ENCODE assay signal across 21 cellular contexts in genomic region chr22:30877662-30878515, GRCh38.
A peak's percentile ranks its signal among the peaks of the same experiment; 100 is the strongest.
DNase-seq lines count a peak whose midpoint lies in the region; ATAC-seq, FAIRE-seq and TF ChIP-seq lines count a peak whose summit lies in the region.
"Had no signal": no experiment of that assay in that cellular context is flagged by ENCODE, and none has a peak within 500 bp of the region (broad histone marks: within the 10 kb centered on the region; RNA-seq: fewer than 3 reads in every experiment).

No MANE protein-coding gene starts in this region.

- H3K36me3 ChIP-seq in right lobe of liver (no peaks in the 10 kb centered on the region), HepG2 (replicated peaks in 1 of 2; ENCODE audit: control insufficient read depth in 1 of 2, insufficient read depth in 2 of 2, low read length in 2 of 2) (no peaks in the 10 kb centered on the region), lower lobe of right lung (no peaks in the 10 kb centered on the region), MM.1S (replicated peaks; ENCODE audit: insufficient read depth, low read length) (no peaks in the 10 kb centered on the region), hepatocyte (replicated peaks; ENCODE audit: insufficient read depth, low read depth) (no peaks in the 10 kb centered on the region)
- H3K36me3 ChIP-seq: SJCRH30 had no signal

- H3K9me2 ChIP-seq in MM.1S (replicated peaks; ENCODE audit: insufficient read depth, low read length) (no peaks in the 10 kb centered on the region), hepatocyte (replicated peaks; ENCODE audit: insufficient read depth) (no peaks in the 10 kb centered on the region)

- no TSS peak for BruUV-seq in HepG2 (replicated peaks; lab: Mats Ljungman, UMichigan)

- H3K4me2 ChIP-seq in HepG2 (ENCODE audit: low read depth, low read length): no peak overlapping the region
- H3K4me2 ChIP-seq in MM.1S (ENCODE audit: low read depth, low read length): no peak overlapping the region
- H3K4me2 ChIP-seq in hepatocyte: no peak overlapping the region
- H3K4me2 ChIP-seq: KMS-11 had no signal

- no peaks in the 10 kb centered on the region for H3F3A ChIP-seq in MM.1S (ENCODE audit: insufficient read depth, low read length)

- WGBS in right lobe of liver (ENCODE audit: insufficient coverage, low coverage, low lambda C conversion rate, missing lambda C conversion rate): 80% methylated on average over 10 of the region's 15 CpGs
- 69% methylated on average over 14 of the region's 15 CpGs for WGBS in HepG2 (ENCODE audit: low lambda C conversion rate)
- 93% methylated on average over 15 of the region's 15 CpGs for WGBS in hepatocyte (ENCODE audit: low lambda C conversion rate, missing lambda C conversion rate)

- no peak for TF ChIP-seq EP300 in HepG2 (IDR thresholded peaks at IDR 0.05; ENCODE audit: low read depth in 2 of 2, low read length in 2 of 2)
- no peak for TF ChIP-seq EP300 in HepG2 (CRISPR knock-in tag; IDR thresholded peaks at IDR 0.05; ENCODE audit: borderline replicate concordance)

- H3K27ac ChIP-seq in right lobe of liver: no peak overlapping the region
- no peak overlapping the region for H3K27ac ChIP-seq in HepG2 (ENCODE audit: extremely low read length, insufficient read depth, low read length)
- H3K27ac ChIP-seq in lower lobe of right lung: no peak overlapping the region
- H3K27ac ChIP-seq in MM.1S (ENCODE audit: low read length): no peak overlapping the region
- H3K27ac ChIP-seq in hepatocyte: no peak overlapping the region
- H3K27ac ChIP-seq: foreskin keratinocyte, KMS-11, psoas muscle, SJCRH30 had no signal

- TF ChIP-seq POLR2A in right lobe of liver (IDR thresholded peaks at IDR 0.05): no peak
- no peak for TF ChIP-seq POLR2A in HepG2 (IDR thresholded peaks at IDR 0.05; ENCODE audit: insufficient read depth in 1 of 2, low read depth in 2 of 2, low read length in 2 of 2)

- TF ChIP-seq CTCF in right lobe of liver (IDR thresholded peaks at IDR 0.05) (no peak), HepG2 (CRISPR knock-in tag; IDR thresholded peaks at IDR 0.05) (no peak), lower lobe of right lung (IDR thresholded peaks at IDR 0.05) (no peak), MM.1S (IDR thresholded peaks at IDR 0.05; ENCODE audit: low read length) (no peak), hepatocyte (IDR thresholded peaks at IDR 0.05; ENCODE audit: poor library complexity) (no peak)

- peak in 2 of 3 donors; percentile 18 to 31 for DNase-seq in right lobe of liver
- DNase-seq in HepG2 (ENCODE audit: low spot score): no peak
- DNase-seq in cerebellar cortex (ENCODE audit: low spot score): peak; percentile 41
- DNase-seq in lower lobe of right lung: peak; percentile 19
- no peak for DNase-seq in MM.1S
- no peak for DNase-seq in kidney glomerular epithelial cell (lab: John Stamatoyannopoulos, UW)
- no peak for DNase-seq in GDM1 (lab: John Stamatoyannopoulos, UW)
- DNase-seq in hepatocyte (ENCODE audit: low spot score): no peak
- DNase-seq: foreskin keratinocyte; H9; naive thymus-derived CD4-positive, alpha-beta T cell; NCI-H1417; psoas muscle; SJCRH30; stimulated activated CD4-positive, alpha-beta T cell treated with anti-CD3 and anti-CD28 coated beads, Interleukin-15, amount 100 ng/mL, for 24 hours; T-helper 9 cell had no signal

- in situ Hi-C loops in HepG2 (cut with HindIII; ENCODE audit: extremely low pct_ligation_motif_present, low pct_unique_long_range_greater_than_20kb): no loop called here

- POLR2A ChIA-PET in HepG2 (lab: Yijun Ruan, JAX): no interaction called here

- TF ChIP-seq RAD21 in HepG2 (CRISPR knock-in tag; IDR thresholded peaks at IDR 0.05): no peak

- H3K9ac ChIP-seq in HepG2 (ENCODE audit: insufficient read depth, low read depth, low read length) (no peak overlapping the region), MM.1S (ENCODE audit: low read length) (no peak overlapping the region)
- H3K9ac ChIP-seq: KMS-11 had no signal

- no peak for FAIRE-seq in HepG2 (lab: Jason Lieb, UNC)
- FAIRE-seq: colon, endothelial cell of umbilical vein, GM18507 had no signal

- intact Hi-C loops in right lobe of liver (cut with DNase I): no loop called here
- intact Hi-C loops in HepG2 (cut with micrococcal nuclease; ENCODE audit: unreplicated experiment): no loop called here
- intact Hi-C loops in lower lobe of right lung (cut with DNase I): no loop called here

- H3K9me3 ChIP-seq in right lobe of liver (no peaks in the 10 kb centered on the region), HepG2 (ENCODE audit: low read length) (no peaks in the 10 kb centered on the region), lower lobe of right lung (no peaks in the 10 kb centered on the region), MM.1S (replicated peaks; ENCODE audit: insufficient read depth, low read length) (no peaks in the 10 kb centered on the region), hepatocyte (ENCODE audit: low read depth) (no peaks in the 10 kb centered on the region)
- H3K9me3 ChIP-seq: psoas muscle, SJCRH30 had no signal

- H2AFZ ChIP-seq in HepG2 (ENCODE audit: low read length) (no peak overlapping the region), MM.1S (ENCODE audit: low read length) (no peak overlapping the region), hepatocyte (no peak overlapping the region)

- ATAC-seq in right lobe of liver: no peak
- no peak for ATAC-seq in HepG2
- no peak for ATAC-seq in lower lobe of right lung
- ATAC-seq: activated CD4-positive, CD25-positive, alpha-beta regulatory T cell treated with anti-CD3 and anti-CD28 coated beads, Interleukin-2, amount 50 U/mL, for 24 hours; foreskin keratinocyte; naive thymus-derived CD4-positive, alpha-beta T cell; psoas muscle had no signal

- H3K4me1 ChIP-seq in right lobe of liver (peaks cover 0 to 11% (median 0%) of the 10 kb centered on the region in 4 donors), HepG2 (ENCODE audit: insufficient read depth, low read length) (peaks cover 50% of the 10 kb centered on the region), lower lobe of right lung (no peaks in the 10 kb centered on the region), MM.1S (ENCODE audit: low read length) (no peaks in the 10 kb centered on the region), hepatocyte (ENCODE audit: insufficient read depth) (peaks cover 32% of the 10 kb centered on the region)
- H3K4me1 ChIP-seq: foreskin keratinocyte, SJCRH30 had no signal

- H3K4me3 ChIP-seq in right lobe of liver: no peak overlapping the region
- H3K4me3 ChIP-seq in HepG2 (replicated peaks in 1 of 3; ENCODE audit: insufficient read depth in 1 of 3, low read depth in 2 of 3, low read length in 3 of 3): no peak overlapping the region
- H3K4me3 ChIP-seq in lower lobe of right lung: no peak overlapping the region
- H3K4me3 ChIP-seq in MM.1S (ENCODE audit: low read length): no peak overlapping the region
- H3K4me3 ChIP-seq in hepatocyte: no peak overlapping the region
- H3K4me3 ChIP-seq: psoas muscle, SJCRH30 had no signal

- no peaks in the 10 kb centered on the region for H3K27me3 ChIP-seq in right lobe of liver
- H3K27me3 ChIP-seq in HepG2 (ENCODE audit: control insufficient read depth in 1 of 2, insufficient read depth in 2 of 2, low read length in 2 of 2): peaks cover 3 to 23% of the 10 kb centered on the region in 2 experiments; a peak in 3 of 5 replicates
- no peaks in the 10 kb centered on the region for H3K27me3 ChIP-seq in lower lobe of right lung (ENCODE audit: low read depth)
- no peaks in the 10 kb centered on the region for H3K27me3 ChIP-seq in MM.1S (replicated peaks; ENCODE audit: insufficient read depth, low read length)
- no peaks in the 10 kb centered on the region for H3K27me3 ChIP-seq in hepatocyte
- H3K27me3 ChIP-seq: foreskin keratinocyte, SJCRH30 had no signal

- no peaks in the 10 kb centered on the region for H3K79me2 ChIP-seq in HepG2 (ENCODE audit: insufficient read depth, low read length)
- H3K79me2 ChIP-seq in MM.1S (ENCODE audit: low read length): no peaks in the 10 kb centered on the region
- peaks cover 5% of the 10 kb centered on the region for H3K79me2 ChIP-seq in hepatocyte

- H4K20me1 ChIP-seq in HepG2 (ENCODE audit: insufficient read depth, low read length) (no peaks in the 10 kb centered on the region), MM.1S (ENCODE audit: insufficient read depth, low read length) (no peaks in the 10 kb centered on the region), hepatocyte (ENCODE audit: insufficient read depth, poor library complexity, severe bottlenecking) (no peaks in the 10 kb centered on the region)

- CTCF ChIA-PET in HepG2 (lab: Yijun Ruan, JAX; ENCODE audit: low intra/inter-chr PET ratio, low total read pairs): no interaction called here

TF ChIP-seq in HepG2, 621 proteins besides CTCF, POLR2A, EP300 and RAD21 (continues in another document):
- TF ChIP-seq BRF2 (CRISPR knock-in tag; IDR thresholded peaks at IDR 0.05): no peak
- TF ChIP-seq ZNF616 (CRISPR knock-in tag; IDR thresholded peaks at IDR 0.05; ENCODE audit: low read depth): no peak
- TF ChIP-seq CCAR2 (optimal IDR thresholded peaks at IDR 0.05; ENCODE audit: low read depth, low read length): no peak
- no peak for TF ChIP-seq MXD4 (CRISPR knock-in tag; IDR thresholded peaks at IDR 0.05)
- no peak for TF ChIP-seq JDP2 (CRISPR knock-in tag; IDR thresholded peaks at IDR 0.05; ENCODE audit: borderline replicate concordance)
- TF ChIP-seq TFE3 (CRISPR knock-in tag; IDR thresholded peaks at IDR 0.05): no peak
- TF ChIP-seq ZMAT5 (CRISPR knock-in tag; IDR thresholded peaks at IDR 0.05; ENCODE audit: borderline replicate concordance, low read depth): no peak

Comparison
In these comparisons a context has a peak if more than half of its experiments do, and no peak if none do; other contexts are left out.
1. DNase-seq: peak in right lobe of liver (2 of 3), cerebellar cortex (single experiment) and lower lobe of right lung (single experiment); none in HepG2 (single experiment), MM.1S (single experiment), kidney glomerular epithelial cell (single experiment), GDM1 (single experiment) and hepatocyte (single experiment).